ENCODE assay signal across 27 cellular contexts in genomic region chr14:30525833-30526232, GRCh38. TPM values are rescaled to one million over a fixed set of nuclear protein-coding genes. Genes with fewer than 3 reads are reported as not detected.
DNase-seq lines count a peak whose midpoint lies in the region; ATAC-seq, FAIRE-seq and TF ChIP-seq lines count a peak whose summit lies in the region.
"Had no signal": no experiment of that assay in that cellular context is flagged by ENCODE, and none has a peak within 500 bp of the region (broad histone marks: within the 10 kb centered on the region; RNA-seq: fewer than 3 reads in every experiment).

No MANE protein-coding gene starts in this region.

- BruUV-seq in MCF 10A (replicated peaks; lab: Mats Ljungman, UMichigan), result no TSS peak

- CTCF ChIA-PET in MCF 10A (lab: Yijun Ruan, JAX), result no interaction called here

- no peaks in the 10 kb centered on the region for H3K27me3 Mint-ChIP-seq in MCF 10A (ENCODE audit: insufficient read depth, unreplicated experiment)
- H3K27me3 Mint-ChIP-seq in astrocyte (ENCODE audit: low read depth, unreplicated experiment), result no peaks in the 10 kb centered on the region
- H3K27me3 Mint-ChIP-seq in natural killer cell treated with Interleukin-12 subunit alpha and Interleukin-12 subunit beta and Interleukin-15 and Interleukin-18, amount 100 ng/mL, for 72 hours, result no peaks in the 10 kb centered on the region
- H3K27me3 Mint-ChIP-seq: activated CD8-positive, alpha-beta memory T cell treated with anti-CD3 and anti-CD28 coated beads, Interleukin-2, amount 10 ng/mL, durations not matched to agents 7 days and 5 days; activated naive CD8-positive, alpha-beta T cell treated with anti-CD3 and anti-CD28 coated beads for 36 hours; activated T-helper 17 cell treated with anti-CD3 and anti-CD28 coated beads, Interleukin-2, amount 50 U/mL, for 72 hours; brain had no signal

- H3K9me3 Mint-ChIP-seq in MCF 10A (ENCODE audit: unreplicated experiment) (no peaks in the 10 kb centered on the region), astrocyte (ENCODE audit: unreplicated experiment) (no peaks in the 10 kb centered on the region)
- no peaks in the 10 kb centered on the region for H3K9me3 Mint-ChIP-seq in natural killer cell treated with Interleukin-12 subunit alpha and Interleukin-12 subunit beta and Interleukin-15 and Interleukin-18, amount 100 ng/mL, for 72 hours
- H3K9me3 Mint-ChIP-seq: activated naive CD8-positive, alpha-beta T cell treated with anti-CD3 and anti-CD28 coated beads for 36 hours; activated T-helper 17 cell treated with anti-CD3 and anti-CD28 coated beads, Interleukin-2, amount 50 U/mL, for 72 hours; brain had no signal

- H3K4me1 ChIP-seq in breast epithelium (no peaks in the 10 kb centered on the region), astrocyte (ENCODE audit: insufficient read depth, low read length) (no peaks in the 10 kb centered on the region)
- H3K4me1 ChIP-seq: BLaER1 treated with 17β-estradiol and CSF1 and Interleukin-3, amounts not matched to agents 10 nM and 100 nM; colonic mucosa; left lung; testis had no signal

- H3K27ac ChIP-seq in breast epithelium, result no peak overlapping the region
- H3K27ac ChIP-seq in astrocyte (ENCODE audit: low read depth, low read length), result no peak overlapping the region
- H3K27ac ChIP-seq: 22Rv1; BLaER1 treated with 17β-estradiol and CSF1 and Interleukin-3, amounts not matched to agents 10 nM and 100 nM; colonic mucosa; left lung; testis had no signal

- no peak for TF ChIP-seq CTCF in MCF 10A (IDR thresholded peaks at IDR 0.05; ENCODE audit: unreplicated experiment)
- no peak for TF ChIP-seq CTCF in breast epithelium (IDR thresholded peaks at IDR 0.05)
- TF ChIP-seq CTCF in astrocyte (IDR thresholded peaks at IDR 0.05; ENCODE audit: insufficient read depth, low read depth, low read length), result no peak
- TF ChIP-seq CTCF in foreskin fibroblast (IDR thresholded peaks at IDR 0.05; ENCODE audit: low read depth, low read length), result no peak

- peak; percentile 49 for DNase-seq in MCF 10A (ENCODE audit: unreplicated experiment)
- DNase-seq in breast epithelium (ENCODE audit: low spot score in 2 of 2), result no peak
- DNase-seq in astrocyte (ENCODE audit: low read depth), result peak; percentile 12
- DNase-seq in foreskin fibroblast, result peak; percentile 30 to 88
- DNase-seq in natural killer cell treated with Interleukin-12 subunit alpha and Interleukin-12 subunit beta and Interleukin-15 and Interleukin-18, amount 100 ng/mL, for 72 hours (ENCODE audit: low spot score), result no peak
- DNase-seq in NCI-H2081 treated with DMSO at 0.1 percent for 48 hours (lab: John Stamatoyannopoulos, UW), result no peak
- DNase-seq in AML-193 (lab: John Stamatoyannopoulos, UW), result no peak
- DNase-seq: activated CD4-positive, alpha-beta T cell treated with anti-CD3 and anti-CD28 coated beads for 48 hours; activated CD8-positive, alpha-beta memory T cell treated with anti-CD3 and anti-CD28 coated beads, Interleukin-2, amount 10 ng/mL, durations not matched to agents 7 days and 5 days; activated naive CD8-positive, alpha-beta T cell treated with anti-CD3 and anti-CD28 coated beads for 36 hours; colonic mucosa; endodermal cell; GOT3; left lung; MM.1S; NCI-H1436 treated with DMSO at 0.1 percent for 48 hours; posterior cingulate gyrus; RPMI8226; SK-N-SH; T-helper 2 cell; testis had no signal

- H3K27ac Mint-ChIP-seq in MCF 10A (ENCODE audit: low read depth, unreplicated experiment) (no peak overlapping the region), astrocyte (ENCODE audit: unreplicated experiment) (no peak overlapping the region)
- H3K27ac Mint-ChIP-seq in natural killer cell treated with Interleukin-12 subunit alpha and Interleukin-12 subunit beta and Interleukin-15 and Interleukin-18, amount 100 ng/mL, for 72 hours, result no peak overlapping the region
- H3K27ac Mint-ChIP-seq: activated CD8-positive, alpha-beta memory T cell treated with anti-CD3 and anti-CD28 coated beads, Interleukin-2, amount 10 ng/mL, durations not matched to agents 7 days and 5 days; activated naive CD8-positive, alpha-beta T cell treated with anti-CD3 and anti-CD28 coated beads for 36 hours; activated T-helper 17 cell treated with anti-CD3 and anti-CD28 coated beads, Interleukin-2, amount 50 U/mL, for 72 hours; brain; endodermal cell had no signal

- H3K27me3 ChIP-seq in breast epithelium (no peaks in the 10 kb centered on the region), astrocyte (ENCODE audit: insufficient read depth, low read length) (no peaks in the 10 kb centered on the region)
- H3K27me3 ChIP-seq: BLaER1 treated with 17β-estradiol and CSF1 and Interleukin-3, amounts not matched to agents 10 nM and 100 nM; colonic mucosa; left lung; testis had no signal

- no peak overlapping the region for H2AFZ ChIP-seq in astrocyte (ENCODE audit: low read depth, low read length)

- POLR2A ChIA-PET in MCF 10A (lab: Yijun Ruan, JAX), result interaction anchor here (0.6 kb wide), 1 partner anchor 16 kb away, joined by 3 read pairs; no protein-coding TSS in a partner anchor

- no peaks in the 10 kb centered on the region for H3K79me2 ChIP-seq in astrocyte (ENCODE audit: insufficient read depth, low read length)

- intact Hi-C loops in MCF 10A (cut with micrococcal nuclease) (no loop called here), breast epithelium (cut with DNase I; ENCODE audit: low total_unique reads) (no loop called here)

- H3K9ac ChIP-seq in astrocyte (ENCODE audit: low read length), result no peak overlapping the region
- H3K9ac ChIP-seq: BLaER1 treated with 17β-estradiol and CSF1 and Interleukin-3, amounts not matched to agents 10 nM and 100 nM; SK-N-SH had no signal

- H3K9me3 ChIP-seq in breast epithelium (no peaks in the 10 kb centered on the region), astrocyte (ENCODE audit: insufficient read depth, low read depth, low read length) (no peaks in the 10 kb centered on the region)
- H3K9me3 ChIP-seq: colonic mucosa, left lung, SK-N-SH, testis had no signal

- H3K4me3 ChIP-seq in breast epithelium (no peak overlapping the region), astrocyte (ENCODE audit: insufficient read depth, low read depth, low read length) (no peak overlapping the region), foreskin fibroblast (ENCODE audit: low read depth in 1 of 2, low read length in 2 of 2) (no peak overlapping the region)
- H3K4me3 ChIP-seq: BLaER1 treated with 17β-estradiol and CSF1 and Interleukin-3, amounts not matched to agents 10 nM and 100 nM; colonic mucosa; left lung; testis had no signal

- no peaks in the 10 kb centered on the region for H4K20me1 ChIP-seq in astrocyte (ENCODE audit: insufficient read depth, low read length)
- H4K20me1 ChIP-seq: BLaER1 treated with 17β-estradiol and CSF1 and Interleukin-3, amounts not matched to agents 10 nM and 100 nM had no signal

- no peak overlapping the region for H3K4me2 ChIP-seq in astrocyte (ENCODE audit: low read length)
- H3K4me2 ChIP-seq: BLaER1 treated with 17β-estradiol and CSF1 and Interleukin-3, amounts not matched to agents 10 nM and 100 nM; SK-N-SH had no signal

- FAIRE-seq in astrocyte (lab: Jason Lieb, UNC), result no peak
- FAIRE-seq: GM19239 had no signal

- H3K36me3 Mint-ChIP-seq in MCF 10A (ENCODE audit: insufficient read depth, unreplicated experiment) (no peaks in the 10 kb centered on the region), astrocyte (ENCODE audit: low read depth, unreplicated experiment) (no peaks in the 10 kb centered on the region)
- H3K36me3 Mint-ChIP-seq in natural killer cell treated with Interleukin-12 subunit alpha and Interleukin-12 subunit beta and Interleukin-15 and Interleukin-18, amount 100 ng/mL, for 72 hours, result no peaks in the 10 kb centered on the region
- H3K36me3 Mint-ChIP-seq: activated CD8-positive, alpha-beta memory T cell treated with anti-CD3 and anti-CD28 coated beads, Interleukin-2, amount 10 ng/mL, durations not matched to agents 7 days and 5 days; activated naive CD8-positive, alpha-beta T cell treated with anti-CD3 and anti-CD28 coated beads for 36 hours; brain had no signal

- no peak for TF ChIP-seq POLR2A in breast epithelium (IDR thresholded peaks at IDR 0.05)

- H3K36me3 ChIP-seq in breast epithelium (no peaks in the 10 kb centered on the region), astrocyte (ENCODE audit: insufficient read depth, low read length) (no peaks in the 10 kb centered on the region)
- H3K36me3 ChIP-seq: BLaER1 treated with 17β-estradiol and CSF1 and Interleukin-3, amounts not matched to agents 10 nM and 100 nM; colonic mucosa; left lung had no signal

- no peaks in the 10 kb centered on the region for H3K4me1 Mint-ChIP-seq in MCF 10A (ENCODE audit: insufficient read depth, unreplicated experiment)
- H3K4me1 Mint-ChIP-seq in astrocyte (ENCODE audit: low read depth, unreplicated experiment), result no peaks in the 10 kb centered on the region
- peaks cover 0 to 5% of the 10 kb centered on the region in 2 donors for H3K4me1 Mint-ChIP-seq in natural killer cell treated with Interleukin-12 subunit alpha and Interleukin-12 subunit beta and Interleukin-15 and Interleukin-18, amount 100 ng/mL, for 72 hours (ENCODE audit: low read depth in 2 of 2)
- H3K4me1 Mint-ChIP-seq: activated T-helper 17 cell treated with anti-CD3 and anti-CD28 coated beads, Interleukin-2, amount 50 U/mL, for 72 hours had no signal

- H3K4me3 Mint-ChIP-seq in MCF 10A (ENCODE audit: unreplicated experiment) (no peak overlapping the region), astrocyte (ENCODE audit: unreplicated experiment) (no peak overlapping the region)
- H3K4me3 Mint-ChIP-seq in natural killer cell treated with Interleukin-12 subunit alpha and Interleukin-12 subunit beta and Interleukin-15 and Interleukin-18, amount 100 ng/mL, for 72 hours, result no peak overlapping the region
- H3K4me3 Mint-ChIP-seq: activated CD8-positive, alpha-beta memory T cell treated with anti-CD3 and anti-CD28 coated beads, Interleukin-2, amount 10 ng/mL, durations not matched to agents 7 days and 5 days; activated naive CD8-positive, alpha-beta T cell treated with anti-CD3 and anti-CD28 coated beads for 36 hours; activated T-helper 17 cell treated with anti-CD3 and anti-CD28 coated beads, Interleukin-2, amount 50 U/mL, for 72 hours; brain; endodermal cell had no signal

- no peak for ATAC-seq in natural killer cell treated with Interleukin-12 subunit alpha and Interleukin-12 subunit beta and Interleukin-15 and Interleukin-18, amount 100 ng/mL, for 72 hours
- no peak for ATAC-seq in GM21447 (IDR thresholded peaks at IDR 0.05; ENCODE audit: unreplicated experiment)
- ATAC-seq: activated CD8-positive, alpha-beta memory T cell treated with anti-CD3 and anti-CD28 coated beads, Interleukin-2, amount 10 ng/mL, durations not matched to agents 7 days and 5 days; activated T-helper 17 cell treated with anti-CD3 and anti-CD28 coated beads, Interleukin-2, amount 50 U/mL, for 72 hours; left lung had no signal

RNA-seq across cellular contexts. Expression of gene G2E3, which starts 33.1 kb away (rescaled TPM):
- total RNA-seq in MCF 10A (2022) (34.1 and 34.7 TPM in 2 replicates), breast epithelium (10 to 100 TPM; 12.3 to 22.2 (median 12.5) TPM), astrocyte (22.4 and 22.8 TPM in 2 replicates)
- 10 to 100 TPM; 25.4 to 30.3 TPM for total RNA-seq in natural killer cell treated with Interleukin-12 subunit alpha and Interleukin-12 subunit beta and Interleukin-15 and Interleukin-18, amount 100 ng/mL, for 72 hours

Comparison
In these comparisons a context has a peak if more than half of its experiments do, and no peak if none do; other contexts are left out.
1. DNase-seq: peak in MCF 10A (single experiment), astrocyte (single experiment) and foreskin fibroblast (2 of 2); none in breast epithelium (0 of 2), natural killer cell treated with Interleukin-12 subunit alpha and Interleukin-12 subunit beta and Interleukin-15 and Interleukin-18, amount 100 ng/mL, for 72 hours (single experiment), NCI-H2081 treated with DMSO at 0.1 percent for 48 hours (single experiment) and AML-193 (0 of 2).